ENCODE assay signal across 13 cellular contexts in genomic region chr22:50625131-50625567, GRCh38. TPM values are rescaled to one million over a fixed set of nuclear protein-coding genes. Genes with fewer than 3 reads are reported as not detected.
"Had no signal": no experiment of that assay in that cellular context is flagged by ENCODE, and none has a peak within 500 bp of the region (broad histone marks: within the 10 kb centered on the region; RNA-seq: fewer than 3 reads in every experiment).

No MANE protein-coding gene starts in this region.

- H3K27me3 ChIP-seq: brain microvascular endothelial cell had no signal

- H3K27ac Mint-ChIP-seq: activated B cell treated with CpG ODN at 0.5 μM for 24 hours; activated naive CD4-positive, alpha-beta T cell treated with anti-CD3 and anti-CD28 coated beads, Interleukin-2, amount 50 U/mL, for 72 hours; natural killer cell; progenitor cell of endocrine pancreas; stimulated activated naive B cell treated with anti-CD40 and anti-IgM and Interleukin-4, amounts not matched to agents 10 μg/mL and 1 μg/mL and 100 μg/mL, for 72 hours had no signal

- H3K4me3 Mint-ChIP-seq: activated B cell treated with CpG ODN at 0.5 μM for 24 hours; stimulated activated naive B cell treated with anti-CD40 and anti-IgM and Interleukin-4, amounts not matched to agents 10 μg/mL and 1 μg/mL and 100 μg/mL, for 72 hours had no signal

- ATAC-seq: activated naive CD4-positive, alpha-beta T cell treated with anti-CD3 and anti-CD28 coated beads, Interleukin-2, amount 50 U/mL, for 72 hours; left cardiac atrium; natural killer cell; right cardiac atrium; stimulated activated naive B cell treated with anti-CD40 and anti-IgM and Interleukin-4, amounts not matched to agents 10 μg/mL and 1 μg/mL and 100 μg/mL, for 72 hours had no signal

- H3K36me3 Mint-ChIP-seq: natural killer cell had no signal

- H3K36me3 ChIP-seq: brain microvascular endothelial cell had no signal

- DNase-seq: activated B cell treated with CpG ODN at 0.5 μM for 24 hours; activated CD4-positive, alpha-beta T cell treated with anti-CD3 and anti-CD28 coated beads, Interleukin-2, amount 50 U/mL, for 1 hour; brain microvascular endothelial cell; hippocampal formation; left cardiac atrium; natural killer cell; nucleus accumbens; stimulated activated CD4-positive, alpha-beta T cell treated with anti-CD3 and anti-CD28 coated beads, Interleukin-1b, Interleukin-23, amount 100 ng/mL, for 48 hours; stimulated activated naive B cell treated with anti-CD40 and anti-IgM and Interleukin-4, amounts not matched to agents 10 μg/mL and 1 μg/mL and 100 μg/mL, for 72 hours; trophoblast cell had no signal

- H3K27ac ChIP-seq: brain microvascular endothelial cell had no signal

- H3K9me3 Mint-ChIP-seq: activated B cell treated with CpG ODN at 0.5 μM for 24 hours; activated naive CD4-positive, alpha-beta T cell treated with anti-CD3 and anti-CD28 coated beads, Interleukin-2, amount 50 U/mL, for 72 hours; stimulated activated naive B cell treated with anti-CD40 and anti-IgM and Interleukin-4, amounts not matched to agents 10 μg/mL and 1 μg/mL and 100 μg/mL, for 72 hours had no signal

- H3K27me3 Mint-ChIP-seq: activated B cell treated with CpG ODN at 0.5 μM for 24 hours; stimulated activated naive B cell treated with anti-CD40 and anti-IgM and Interleukin-4, amounts not matched to agents 10 μg/mL and 1 μg/mL and 100 μg/mL, for 72 hours had no signal

RNA-seq across cellular contexts. Expression of gene SHANK3, which starts 47.5 kb away (rescaled TPM):
- total RNA-seq: activated B cell treated with CpG ODN at 0.5 μM for 24 hours had no signal
